ENCODE assay signal across 8 cellular contexts in the genomic region with DNA sequence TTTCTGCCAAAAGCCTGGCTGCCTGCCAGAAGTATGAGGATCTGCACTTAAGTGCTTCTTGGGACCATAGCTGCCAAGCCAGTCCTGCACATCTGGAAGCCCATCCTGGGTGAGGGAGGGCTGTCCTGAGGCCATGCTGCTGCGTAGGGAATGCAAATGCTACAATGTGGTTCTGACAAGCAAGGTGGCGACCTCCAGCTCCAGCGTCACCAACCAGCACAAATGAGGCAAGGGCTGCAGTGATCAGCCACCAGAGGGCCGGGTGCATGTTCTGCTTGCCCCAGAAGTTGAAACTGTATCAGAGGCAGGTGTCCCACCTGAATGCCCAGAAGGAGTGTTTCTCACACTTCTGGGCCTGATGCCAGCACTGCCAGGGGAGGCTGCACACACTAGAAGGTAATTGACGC.
DNase-seq lines count a peak whose midpoint lies in the region; ATAC-seq and TF ChIP-seq lines count a peak whose summit lies in the region.
"Had no signal": no experiment of that assay in that cellular context is flagged by ENCODE, and none has a peak within 500 bp of the region (broad histone marks: within the 10 kb centered on the region; RNA-seq: fewer than 3 reads in every experiment).

No MANE protein-coding gene starts in this region.

- H3K4me3 ChIP-seq in HCT116 (replicated peaks in 1 of 2; ENCODE audit: low read depth in 1 of 2, low read length in 2 of 2) (no peak overlapping the region), prostate gland (no peak overlapping the region), aorta (ENCODE audit: low read length in 2 of 2) (no peak overlapping the region)
- H3K4me3 ChIP-seq: skin epidermis had no signal

- WGBS in prostate gland, result 77% methylated on average over 5 of the region's 5 CpGs
- 64 to 67% methylated on average over 5 of the region's 5 CpGs for WGBS in aorta, 2 donors

- CTCF ChIA-PET in HCT116 (lab: Charles Lee), result no interaction called here

- RAD21 ChIA-PET in HCT116 (lab: Charles Lee; ENCODE audit: low non-redundant PET in 1 of 2, low total read pairs in 2 of 2, uncharacterized antibody in 2 of 2, unreplicated experiment in 2 of 2), result no interaction called here

- no peaks in the 10 kb centered on the region for H3K9me2 ChIP-seq in HCT116 (ENCODE audit: insufficient read depth)

- no peak for TF ChIP-seq RAD21 in HCT116 (IDR thresholded peaks at IDR 0.05; ENCODE audit: low read depth)

- H3K4me1 ChIP-seq in HCT116 (ENCODE audit: control insufficient read depth in 1 of 2, insufficient read depth in 2 of 2, low read length in 2 of 2) (no peaks in the 10 kb centered on the region), prostate gland (replicated peaks) (no peaks in the 10 kb centered on the region), aorta (ENCODE audit: control insufficient read depth in 1 of 2, insufficient read depth in 2 of 2, low read length in 2 of 2) (peaks cover 0 to 2% of the 10 kb centered on the region in 2 donors)

- no peak overlapping the region for H3K9ac ChIP-seq in HCT116 (ENCODE audit: low read length)

- ATAC-seq in GM18502 (IDR thresholded peaks at IDR 0.05; ENCODE audit: poor library complexity, unreplicated experiment), result peak; percentile 85
- ATAC-seq in HCT116, result peak; percentile 76
- ATAC-seq in aorta (ENCODE audit: low FRiP score), result no peak
- ATAC-seq in left cardiac atrium, result no peak

- H3K27ac ChIP-seq in HCT116 (ENCODE audit: low read depth, low read length), result no peak overlapping the region
- H3K27ac ChIP-seq in prostate gland, result no peak overlapping the region
- H3K27ac ChIP-seq in aorta (ENCODE audit: low read depth in 1 of 2, low read length in 2 of 2), result no peak overlapping the region
- H3K27ac ChIP-seq: skin epidermis had no signal

- peaks cover 14% of the 10 kb centered on the region for H3K27me3 ChIP-seq in HCT116 (ENCODE audit: insufficient read depth, low read length)
- no peaks in the 10 kb centered on the region for H3K27me3 ChIP-seq in prostate gland (replicated peaks; ENCODE audit: insufficient read depth)
- H3K27me3 ChIP-seq in aorta (ENCODE audit: control insufficient read depth in 1 of 2, insufficient read depth in 2 of 2, low read length in 1 of 2), result no peaks in the 10 kb centered on the region

- intact Hi-C loops in HCT116 (cut with micrococcal nuclease) (no loop called here), prostate gland (cut with DNase I) (no loop called here), aorta (cut with DNase I) (no loop called here), left cardiac atrium (cut with DNase I) (no loop called here)

- no peaks in the 10 kb centered on the region for H3K9me3 ChIP-seq in HCT116 (ENCODE audit: control insufficient read depth in 1 of 2, insufficient read depth in 1 of 2, low read depth in 1 of 2, low read length in 2 of 2)
- no peaks in the 10 kb centered on the region for H3K9me3 ChIP-seq in prostate gland
- no peaks in the 10 kb centered on the region for H3K9me3 ChIP-seq in aorta (ENCODE audit: control insufficient read depth, low read length)

- peak; percentile 12 to 37 (median 34); a peak in 4 of 6 replicates for TF ChIP-seq CTCF in HCT116 (IDR thresholded peaks at IDR 0.05 in 2 of 3, conservative IDR thresholded peaks at IDR 0.05 in 1 of 3; ENCODE audit: borderline replicate concordance in 1 of 3, insufficient read depth in 1 of 3, low read depth in 2 of 3, low read length in 2 of 3)
- TF ChIP-seq CTCF in prostate gland (IDR thresholded peaks at IDR 0.05), result no peak

- H2AFZ ChIP-seq in HCT116 (ENCODE audit: low read depth, low read length, poor library complexity, severe bottlenecking), result no peak overlapping the region

- TF ChIP-seq POLR2A in HCT116 (IDR thresholded peaks at IDR 0.05; ENCODE audit: borderline replicate concordance, extremely low read depth, insufficient read depth, insufficient read length) (no peak), erythroblast (IDR thresholded peaks at IDR 0.05; ENCODE audit: low read length) (no peak), prostate gland (IDR thresholded peaks at IDR 0.05) (no peak)

- no TSS peak for BruUV-seq in HCT116 (replicated peaks; lab: Mats Ljungman, UMichigan)

- no peak for DNase-seq in HCT116 (ENCODE audit: low read depth, low spot score)
- DNase-seq in NCI-H2029 treated with DMSO at 0.1 percent for 48 hours (lab: John Stamatoyannopoulos, UW), result peak; percentile 40
- peak; percentile 45 to 52 for DNase-seq in erythroblast (lab: John Stamatoyannopoulos, UW)
- no peak for DNase-seq in prostate gland (ENCODE audit: low spot score)
- DNase-seq in aorta, result no peak
- DNase-seq in left cardiac atrium, result no peak

- no peaks in the 10 kb centered on the region for H4K20me1 ChIP-seq in HCT116 (ENCODE audit: insufficient read depth)

- no peaks in the 10 kb centered on the region for H3K79me2 ChIP-seq in HCT116 (ENCODE audit: insufficient read depth, low read length)

- H3K36me3 ChIP-seq in HCT116 (ENCODE audit: control insufficient read depth in 1 of 2, insufficient read depth in 2 of 2, low read length in 2 of 2) (no peaks in the 10 kb centered on the region), prostate gland (no peaks in the 10 kb centered on the region), aorta (ENCODE audit: control insufficient read depth in 1 of 2, insufficient read depth in 2 of 2, low read length in 1 of 2) (no peaks in the 10 kb centered on the region)

- POLR2A ChIA-PET in HCT116 (lab: Charles Lee), result no interaction called here

- no peak overlapping the region for H3K4me2 ChIP-seq in HCT116 (ENCODE audit: low read length)

TF ChIP-seq in HCT116, 20 proteins besides CTCF, POLR2A, EP300 and RAD21 (continues in another document):
- TF ChIP-seq POLR2AphosphoS5 (IDR thresholded peaks at IDR 0.05; ENCODE audit: low read depth, low read length) (no peak), EZH2phosphoT487 (IDR thresholded peaks at IDR 0.05; ENCODE audit: borderline replicate concordance) (no peak), JUND (IDR thresholded peaks at IDR 0.05) (no peak), CEBPB (IDR thresholded peaks at IDR 0.05; ENCODE audit: low read depth) (no peak), CBX3 (IDR thresholded peaks at IDR 0.05; ENCODE audit: low read depth) (no peak), FOSL1 (IDR thresholded peaks at IDR 0.05; ENCODE audit: low read depth) (no peak), ELF1 (IDR thresholded peaks at IDR 0.05; ENCODE audit: borderline replicate concordance, low read depth) (no peak), TCF7L2 (IDR thresholded peaks at IDR 0.05; ENCODE audit: borderline replicate concordance, extremely low read depth, insufficient read depth, insufficient read length) (no peak), EZH2 (IDR thresholded peaks at IDR 0.05) (no peak), EGR1 (IDR thresholded peaks at IDR 0.05; ENCODE audit: low read depth) (no peak), SRF (IDR thresholded peaks at IDR 0.05; ENCODE audit: low read depth) (no peak), SIN3A (IDR thresholded peaks at IDR 0.05; ENCODE audit: low read depth) (no peak)
- TF ChIP-seq, protein P1, sequence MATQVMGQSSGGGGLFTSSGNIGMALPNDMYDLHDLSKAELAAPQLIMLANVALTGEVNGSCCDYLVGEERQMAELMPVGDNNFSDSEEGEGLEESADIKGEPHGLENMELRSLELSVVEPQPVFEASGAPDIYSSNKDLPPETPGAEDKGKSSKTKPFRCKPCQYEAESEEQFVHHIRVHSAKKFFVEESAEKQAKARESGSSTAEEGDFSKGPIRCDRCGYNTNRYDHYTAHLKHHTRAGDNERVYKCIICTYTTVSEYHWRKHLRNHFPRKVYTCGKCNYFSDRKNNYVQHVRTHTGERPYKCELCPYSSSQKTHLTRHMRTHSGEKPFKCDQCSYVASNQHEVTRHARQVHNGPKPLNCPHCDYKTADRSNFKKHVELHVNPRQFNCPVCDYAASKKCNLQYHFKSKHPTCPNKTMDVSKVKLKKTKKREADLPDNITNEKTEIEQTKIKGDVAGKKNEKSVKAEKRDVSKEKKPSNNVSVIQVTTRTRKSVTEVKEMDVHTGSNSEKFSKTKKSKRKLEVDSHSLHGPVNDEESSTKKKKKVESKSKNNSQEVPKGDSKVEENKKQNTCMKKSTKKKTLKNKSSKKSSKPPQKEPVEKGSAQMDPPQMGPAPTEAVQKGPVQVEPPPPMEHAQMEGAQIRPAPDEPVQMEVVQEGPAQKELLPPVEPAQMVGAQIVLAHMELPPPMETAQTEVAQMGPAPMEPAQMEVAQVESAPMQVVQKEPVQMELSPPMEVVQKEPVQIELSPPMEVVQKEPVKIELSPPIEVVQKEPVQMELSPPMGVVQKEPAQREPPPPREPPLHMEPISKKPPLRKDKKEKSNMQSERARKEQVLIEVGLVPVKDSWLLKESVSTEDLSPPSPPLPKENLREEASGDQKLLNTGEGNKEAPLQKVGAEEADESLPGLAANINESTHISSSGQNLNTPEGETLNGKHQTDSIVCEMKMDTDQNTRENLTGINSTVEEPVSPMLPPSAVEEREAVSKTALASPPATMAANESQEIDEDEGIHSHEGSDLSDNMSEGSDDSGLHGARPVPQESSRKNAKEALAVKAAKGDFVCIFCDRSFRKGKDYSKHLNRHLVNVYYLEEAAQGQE (IDR thresholded peaks at IDR 0.05; ENCODE audit: low read depth), result no peak
- TF ChIP-seq, protein P2, sequence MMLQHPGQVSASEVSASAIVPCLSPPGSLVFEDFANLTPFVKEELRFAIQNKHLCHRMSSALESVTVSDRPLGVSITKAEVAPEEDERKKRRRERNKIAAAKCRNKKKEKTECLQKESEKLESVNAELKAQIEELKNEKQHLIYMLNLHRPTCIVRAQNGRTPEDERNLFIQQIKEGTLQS (IDR thresholded peaks at IDR 0.05), result no peak
- TF ChIP-seq, protein P3, sequence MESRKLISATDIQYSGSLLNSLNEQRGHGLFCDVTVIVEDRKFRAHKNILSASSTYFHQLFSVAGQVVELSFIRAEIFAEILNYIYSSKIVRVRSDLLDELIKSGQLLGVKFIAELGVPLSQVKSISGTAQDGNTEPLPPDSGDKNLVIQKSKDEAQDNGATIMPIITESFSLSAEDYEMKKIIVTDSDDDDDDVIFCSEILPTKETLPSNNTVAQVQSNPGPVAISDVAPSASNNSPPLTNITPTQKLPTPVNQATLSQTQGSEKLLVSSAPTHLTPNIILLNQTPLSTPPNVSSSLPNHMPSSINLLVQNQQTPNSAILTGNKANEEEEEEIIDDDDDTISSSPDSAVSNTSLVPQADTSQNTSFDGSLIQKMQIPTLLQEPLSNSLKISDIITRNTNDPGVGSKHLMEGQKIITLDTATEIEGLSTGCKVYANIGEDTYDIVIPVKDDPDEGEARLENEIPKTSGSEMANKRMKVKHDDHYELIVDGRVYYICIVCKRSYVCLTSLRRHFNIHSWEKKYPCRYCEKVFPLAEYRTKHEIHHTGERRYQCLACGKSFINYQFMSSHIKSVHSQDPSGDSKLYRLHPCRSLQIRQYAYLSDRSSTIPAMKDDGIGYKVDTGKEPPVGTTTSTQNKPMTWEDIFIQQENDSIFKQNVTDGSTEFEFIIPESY (IDR thresholded peaks at IDR 0.05; ENCODE audit: extremely low read depth, insufficient replicate concordance, low read length), result no peak
- TF ChIP-seq, protein P4, sequence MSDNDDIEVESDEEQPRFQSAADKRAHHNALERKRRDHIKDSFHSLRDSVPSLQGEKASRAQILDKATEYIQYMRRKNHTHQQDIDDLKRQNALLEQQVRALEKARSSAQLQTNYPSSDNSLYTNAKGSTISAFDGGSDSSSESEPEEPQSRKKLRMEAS (IDR thresholded peaks at IDR 0.05), result no peak

Comparison
In these comparisons a context has a peak if more than half of its experiments do, and no peak if none do; other contexts are left out.
1. ATAC-seq: peak in GM18502 (single experiment) and HCT116 (single experiment); none in aorta (single experiment) and left cardiac atrium (0 of 2).
2. DNase-seq: peak in NCI-H2029 treated with DMSO at 0.1 percent for 48 hours (single experiment) and erythroblast (2 of 2); none in HCT116 (single experiment), prostate gland (single experiment), aorta (0 of 2) and left cardiac atrium (single experiment).
3. CTCF ChIP-seq: peak in HCT116 (3 of 3); none in prostate gland (0 of 4).